9 cellular contexts compared by ENCODE assay signal in the genomic region with DNA sequence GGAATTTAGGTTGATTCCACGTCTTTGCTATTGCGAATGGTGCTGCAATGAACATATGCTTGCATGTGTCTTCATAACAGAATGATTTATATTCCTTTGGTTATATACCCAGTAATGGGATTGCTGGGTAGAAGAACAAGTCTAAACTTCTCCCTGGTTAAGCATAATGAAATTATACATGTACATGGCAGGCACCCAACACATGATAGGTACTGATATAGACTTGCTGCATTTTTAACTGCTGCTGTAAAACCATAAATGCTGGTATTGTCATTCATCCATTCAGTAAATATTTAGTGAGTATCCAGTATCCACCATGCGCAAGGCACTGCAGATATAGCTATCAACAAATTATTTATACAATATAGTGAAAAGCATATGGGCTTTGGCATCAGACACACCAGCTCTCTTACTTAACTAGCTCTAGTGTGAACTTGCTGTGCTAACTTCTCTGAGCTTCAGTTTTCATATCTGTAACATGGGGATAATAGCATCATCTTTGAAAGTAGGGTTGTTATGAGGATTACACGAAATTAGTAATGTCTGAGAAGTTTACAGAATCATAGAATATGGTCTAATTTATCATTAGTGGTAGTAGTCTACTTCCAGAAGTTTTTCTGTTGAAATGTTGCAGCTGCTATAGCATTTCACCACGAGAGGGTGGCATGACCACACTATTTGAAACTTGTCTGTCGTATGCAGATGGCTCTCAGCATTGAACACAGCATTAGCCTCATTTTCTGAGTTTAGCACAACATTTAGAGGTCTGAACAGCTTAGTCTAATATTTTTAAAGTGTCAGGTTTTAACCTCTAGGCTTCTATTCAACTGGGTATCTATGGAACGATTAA. TPM values are rescaled to one million over a fixed set of nuclear protein-coding genes. Genes with fewer than 3 reads are reported as not detected.
DNase-seq lines count a peak whose midpoint lies in the region; ATAC-seq, FAIRE-seq and TF ChIP-seq lines count a peak whose summit lies in the region.
"Had no signal": no experiment of that assay in that cellular context is flagged by ENCODE, and none has a peak within 500 bp of the region (broad histone marks: within the 10 kb centered on the region; RNA-seq: fewer than 3 reads in every experiment).

No MANE protein-coding gene starts in this region.

- FAIRE-seq in D721Med (lab: Jason Lieb, UNC): peak; percentile 53

- no peaks in the 10 kb centered on the region for H3K36me3 ChIP-seq in psoas muscle (ENCODE audit: insufficient read depth in 1 of 2, low read depth in 1 of 2)
- H3K36me3 ChIP-seq: SJCRH30 had no signal

- no peak overlapping the region for H3K4me3 ChIP-seq in psoas muscle
- H3K4me3 ChIP-seq: SJCRH30 had no signal

- peak; percentile 85 for ATAC-seq in GM18873 (IDR thresholded peaks at IDR 0.05; ENCODE audit: low FRiP score, unreplicated experiment)
- ATAC-seq in HG03139 (IDR thresholded peaks at IDR 0.05; ENCODE audit: unreplicated experiment): peak; percentile 80
- ATAC-seq in psoas muscle: no peak
- no peak for ATAC-seq in omental fat pad (ENCODE audit: low FRiP score)
- ATAC-seq in HG03108 (IDR thresholded peaks at IDR 0.05; ENCODE audit: unreplicated experiment): no peak

- no peaks in the 10 kb centered on the region for H3K4me1 ChIP-seq in psoas muscle
- H3K4me1 ChIP-seq: SJCRH30 had no signal

- no peaks in the 10 kb centered on the region for H3K27me3 ChIP-seq in psoas muscle (ENCODE audit: insufficient read depth in 3 of 3, low read length in 2 of 3)
- H3K27me3 ChIP-seq: SJCRH30 had no signal

- no peaks in the 10 kb centered on the region for H3K9me3 ChIP-seq in psoas muscle
- H3K9me3 ChIP-seq: SJCRH30 had no signal

- intact Hi-C loops in psoas muscle (cut with DNase I): no loop called here

- 45 to 50% (median 49%) methylated on average over 7 of the region's 7 CpGs for WGBS in psoas muscle, 3 donors

- H3K27ac ChIP-seq in psoas muscle: no peak overlapping the region
- H3K27ac ChIP-seq: SJCRH30 had no signal

- TF ChIP-seq CTCF in D721Med (IDR thresholded peaks at IDR 0.05; ENCODE audit: insufficient read depth, missing control alignments) (peak; percentile 90), psoas muscle (IDR thresholded peaks at IDR 0.05) (peak; percentile 38), omental fat pad (IDR thresholded peaks at IDR 0.05) (no peak)

- peak; percentile 26 for DNase-seq in D721Med (ENCODE audit: insufficient read length, low spot score)
- DNase-seq in RKO (ENCODE audit: low spot score): peak; percentile 29
- DNase-seq in fibroblast of peridontal ligament (ENCODE audit: extremely low read depth): peak; percentile 14
- DNase-seq in psoas muscle: no peak
- DNase-seq in omental fat pad (ENCODE audit: low spot score): no peak

RNA-seq across cellular contexts. Expression of a gene that starts 32.0 kb away (rescaled TPM):
- 10 to 100 TPM; 45.2 to 83.4 (median 63.3) TPM for total RNA-seq in psoas muscle
- polyA plus RNA-seq in psoas muscle: 10 to 100 TPM; 15.5 to 36.4 (median 22.2) TPM
- 10 to 100 TPM; 53.3 to 74.0 (median 66.5) TPM for total RNA-seq in omental fat pad

Comparison
In these comparisons a context has a peak if more than half of its experiments do, and no peak if none do; other contexts are left out.
1. DNase-seq: peak in D721Med (single experiment), RKO (single experiment) and fibroblast of peridontal ligament (single experiment); none in psoas muscle (0 of 2) and omental fat pad (single experiment).
2. CTCF ChIP-seq: peak in D721Med (single experiment) and psoas muscle (single experiment); none in omental fat pad (0 of 3).
3. ATAC-seq: peak in GM18873 (single experiment) and HG03139 (single experiment); none in psoas muscle (0 of 4), omental fat pad (single experiment) and HG03108 (single experiment).